In genomic region chr11:95680169-95680929, GRCh38 we compare ENCODE assay signal across 8 cellular contexts.
DNase-seq lines count a peak whose midpoint lies in the region; ATAC-seq and TF ChIP-seq lines count a peak whose summit lies in the region.

No MANE protein-coding gene starts in this region.

- DNase-seq in activated T-helper 1 cell treated with anti-CD3 and anti-CD28 coated beads, Interleukin-12 subunit alpha, Interleukin-12 subunit beta, Interleukin-2, Interleukin-4 antibody, amounts not matched to agents 30 ng/mL and 10 ng/mL and 1 ng/mL, durations not matched to agents 14 hours and 24 hours and 36 hours (ENCODE audit: low spot score), result no peak
- DNase-seq in SKM-1 (lab: John Stamatoyannopoulos, UW; ENCODE audit: unreplicated experiment) (no peak), NCI-H345 treated with DMSO at 0.1 percent for 48 hours (lab: John Stamatoyannopoulos, UW; ENCODE audit: unreplicated experiment) (no peak), OCI-M2 (lab: John Stamatoyannopoulos, UW; ENCODE audit: unreplicated experiment) (no peak), HT-29 (ENCODE audit: low spot score) (no peak)

- H3K4me3 Mint-ChIP-seq in activated T-helper 1 cell treated with anti-CD3 and anti-CD28 coated beads, Interleukin-12 subunit alpha, Interleukin-12 subunit beta, Interleukin-2, Interleukin-4 antibody, amounts not matched to agents 30 ng/mL and 10 ng/mL and 1 ng/mL, durations not matched to agents 14 hours and 24 hours and 36 hours, result no peak overlapping the region

- H3K4me3 ChIP-seq in liver (ENCODE audit: low read depth in 1 of 3, low read length in 3 of 3), result no peak overlapping the region

- ATAC-seq in GM19025 (IDR thresholded peaks at IDR 0.05; ENCODE audit: low read depth, unreplicated experiment) (peak; percentile 77), HG02852 (IDR thresholded peaks at IDR 0.05; ENCODE audit: unreplicated experiment) (peak; percentile 88)

- H3K4me1 Mint-ChIP-seq in activated T-helper 1 cell treated with anti-CD3 and anti-CD28 coated beads, Interleukin-12 subunit alpha, Interleukin-12 subunit beta, Interleukin-2, Interleukin-4 antibody, amounts not matched to agents 30 ng/mL and 10 ng/mL and 1 ng/mL, durations not matched to agents 14 hours and 24 hours and 36 hours (ENCODE audit: low read depth), result peaks cover 90% of the 10 kb centered on the region

- peaks cover 15% of the 10 kb centered on the region for H3K9me3 Mint-ChIP-seq in activated T-helper 1 cell treated with anti-CD3 and anti-CD28 coated beads, Interleukin-12 subunit alpha, Interleukin-12 subunit beta, Interleukin-2, Interleukin-4 antibody, amounts not matched to agents 30 ng/mL and 10 ng/mL and 1 ng/mL, durations not matched to agents 14 hours and 24 hours and 36 hours

- peak; percentile 34 for TF ChIP-seq RAD21 in liver (IDR thresholded peaks at IDR 0.05)

- H3K9ac ChIP-seq in liver (ENCODE audit: low read depth in 1 of 2, low read length in 2 of 2), result no peak overlapping the region

- H3K4me1 ChIP-seq in liver (ENCODE audit: control insufficient read depth in 4 of 4, insufficient read depth in 4 of 4, low read length in 3 of 4), result peaks cover 0 to 13% (median 10%) of the 10 kb centered on the region in 4 donors

- peak overlapping the region; percentile 56 for H3K27ac Mint-ChIP-seq in activated T-helper 1 cell treated with anti-CD3 and anti-CD28 coated beads, Interleukin-12 subunit alpha, Interleukin-12 subunit beta, Interleukin-2, Interleukin-4 antibody, amounts not matched to agents 30 ng/mL and 10 ng/mL and 1 ng/mL, durations not matched to agents 14 hours and 24 hours and 36 hours

- peaks cover 22% of the 10 kb centered on the region for H3K36me3 Mint-ChIP-seq in activated T-helper 1 cell treated with anti-CD3 and anti-CD28 coated beads, Interleukin-12 subunit alpha, Interleukin-12 subunit beta, Interleukin-2, Interleukin-4 antibody, amounts not matched to agents 30 ng/mL and 10 ng/mL and 1 ng/mL, durations not matched to agents 14 hours and 24 hours and 36 hours (ENCODE audit: low read depth)

- no peaks in the 10 kb centered on the region for H3K36me3 ChIP-seq in liver (ENCODE audit: control insufficient read depth in 4 of 4, insufficient read depth in 3 of 4, low read depth in 1 of 4, low read length in 3 of 4)

- 71% methylated on average over 3 of the region's 3 CpGs for WGBS in liver

- H3K27ac ChIP-seq in liver (ENCODE audit: low read depth in 1 of 2, low read length in 2 of 2), result no peak overlapping the region

- TF ChIP-seq CTCF in liver (IDR thresholded peaks at IDR 0.05; ENCODE audit: low read depth, low read length, missing input control), result no peak

- H3K27me3 ChIP-seq in liver (ENCODE audit: control insufficient read depth in 4 of 4, insufficient read depth in 4 of 4, low read length in 3 of 4), result no peaks in the 10 kb centered on the region

- no peaks in the 10 kb centered on the region for H3K27me3 Mint-ChIP-seq in activated T-helper 1 cell treated with anti-CD3 and anti-CD28 coated beads, Interleukin-12 subunit alpha, Interleukin-12 subunit beta, Interleukin-2, Interleukin-4 antibody, amounts not matched to agents 30 ng/mL and 10 ng/mL and 1 ng/mL, durations not matched to agents 14 hours and 24 hours and 36 hours (ENCODE audit: insufficient read depth)

- H3K9me3 ChIP-seq in liver (ENCODE audit: control insufficient read depth in 4 of 4, low read length in 3 of 4), result no peaks in the 10 kb centered on the region

- intact Hi-C loops in activated T-helper 1 cell treated with anti-CD3 and anti-CD28 coated beads, Interleukin-12 subunit alpha, Interleukin-12 subunit beta, Interleukin-2, Interleukin-4 antibody, amounts not matched to agents 30 ng/mL and 10 ng/mL and 1 ng/mL, durations not matched to agents 14 hours and 24 hours and 36 hours (cut with micrococcal nuclease), result loop anchor here (1.0 to 5.0 kb wide), 2 partner anchors 8 to 333 kb away; no protein-coding TSS in a partner anchor

TF ChIP-seq in liver, 16 proteins besides CTCF, POLR2A, EP300 and RAD21:
- TF ChIP-seq MAX (IDR thresholded peaks at IDR 0.05) (no peak), YY1 (IDR thresholded peaks at IDR 0.05) (peak; percentile 28), EGR1 (IDR thresholded peaks at IDR 0.05; ENCODE audit: low read depth in 2 of 2) (no peak), RXRA (IDR thresholded peaks at IDR 0.05) (peak in 1 of 2 donors; percentile 23), ATF3 (IDR thresholded peaks at IDR 0.05) (peak; percentile 85), GABPA (IDR thresholded peaks at IDR 0.05 in 1 of 2, conservative IDR thresholded peaks at IDR 0.05 in 1 of 2) (no peak), ZBTB33 (IDR thresholded peaks at IDR 0.05) (peak; percentile 41), SP1 (IDR thresholded peaks at IDR 0.05) (peak; percentile 17), HNF4G (IDR thresholded peaks at IDR 0.05) (no peak), NR2F2 (IDR thresholded peaks at IDR 0.05) (no peak), TAF1 (conservative IDR thresholded peaks at IDR 0.05) (no peak), FOXA1 (IDR thresholded peaks at IDR 0.05) (no peak), REST (IDR thresholded peaks at IDR 0.05) (no peak), FOXA2 (IDR thresholded peaks at IDR 0.05) (no peak), HNF4A (conservative IDR thresholded peaks at IDR 0.05) (peak in 1 of 2 donors; percentile 14), JUND (IDR thresholded peaks at IDR 0.05) (peak; percentile 23 to 39)
